In genomic region chr2:173926875-173927274, GRCh38 we compare ENCODE assay signal across 17 cellular contexts.
"Had no signal": no experiment of that assay in that cellular context is flagged by ENCODE, and none has a peak within 500 bp of the region (broad histone marks: within the 10 kb centered on the region; RNA-seq: fewer than 3 reads in every experiment).

No MANE protein-coding gene starts in this region.

- H3K27me3 Mint-ChIP-seq: activated naive CD8-positive, alpha-beta T cell treated with anti-CD3 and anti-CD28 coated beads, Interleukin-2, amount 10 ng/mL, durations not matched to agents 7 days and 5 days; memory B cell; progenitor cell of endocrine pancreas had no signal

- H3K27ac ChIP-seq: heart right ventricle, thoracic aorta, upper lobe of left lung had no signal

- H3K4me3 ChIP-seq: heart right ventricle, thoracic aorta, upper lobe of left lung had no signal

- H3K27me3 ChIP-seq: heart right ventricle, upper lobe of left lung had no signal

- ATAC-seq: heart right ventricle, left colon had no signal

- DNase-seq: activated CD4-positive, alpha-beta T cell treated with anti-CD3 and anti-CD28 coated beads, Interleukin-2, amount 50 U/mL, for 48 hours; activated naive CD8-positive, alpha-beta T cell treated with anti-CD3 and anti-CD28 coated beads, Interleukin-2, amount 10 ng/mL, durations not matched to agents 7 days and 5 days; amygdala; cortex of kidney; heart right ventricle; left colon; retina; stimulated activated CD4-positive, alpha-beta T cell treated with anti-CD3 and anti-CD28 coated beads, Interleukin-4, amount 100 ng/mL, for 1 hour; stimulated activated naive CD4-positive, alpha-beta T cell treated with Interleukin-2 at 50 U/mL for 16 hours; T-helper 9 cell; upper lobe of left lung had no signal

- H3K4me3 Mint-ChIP-seq: activated naive CD8-positive, alpha-beta T cell treated with anti-CD3 and anti-CD28 coated beads, Interleukin-2, amount 10 ng/mL, durations not matched to agents 7 days and 5 days; memory B cell; neural crest cell had no signal

- H3K36me3 ChIP-seq: upper lobe of left lung had no signal

- H3K27ac Mint-ChIP-seq: activated naive CD8-positive, alpha-beta T cell treated with anti-CD3 and anti-CD28 coated beads, Interleukin-2, amount 10 ng/mL, durations not matched to agents 7 days and 5 days; progenitor cell of endocrine pancreas had no signal

- H3K9me3 ChIP-seq: heart right ventricle, thoracic aorta, upper lobe of left lung had no signal

- FAIRE-seq: bronchial epithelial cell, keratinocyte had no signal

- H3K9me3 Mint-ChIP-seq: memory B cell, neural crest cell had no signal
